1 cellular context compared by ENCODE assay signal in genomic region chr19:45715139-45715538, GRCh38.
TF ChIP-seq lines count a peak whose summit lies in the region.

No MANE protein-coding gene starts in this region.

TF ChIP-seq in HepG2, 621 proteins besides CTCF, POLR2A, EP300 and RAD21 (continues in another document):
- TF ChIP-seq ZBTB21 (CRISPR knock-in tag; IDR thresholded peaks at IDR 0.05): no peak
- no peak for TF ChIP-seq GABPA (IDR thresholded peaks at IDR 0.05; ENCODE audit: low read depth, low read length)
- 0 out of 2 replicates have a peak, but pooled peaks have one; percentile 19 for TF ChIP-seq GABPA (CRISPR knock-in tag; IDR thresholded peaks at IDR 0.05; ENCODE audit: low read depth)
- TF ChIP-seq CBFB (CRISPR knock-in tag; IDR thresholded peaks at IDR 0.05): no peak
- TF ChIP-seq SATB2 (CRISPR knock-in tag; IDR thresholded peaks at IDR 0.05): no peak
- TF ChIP-seq ZNF224 (CRISPR knock-in tag; IDR thresholded peaks at IDR 0.05): 0 out of 2 replicates have a peak, but pooled peaks have one; percentile 29
- TF ChIP-seq ZKSCAN5 (CRISPR knock-in tag; IDR thresholded peaks at IDR 0.05): no peak
- no peak for TF ChIP-seq ZBTB33 (CRISPR knock-in tag; IDR thresholded peaks at IDR 0.05)
- no peak for TF ChIP-seq TBX3 (IDR thresholded peaks at IDR 0.05; ENCODE audit: borderline replicate concordance)
- TF ChIP-seq KLF15 (CRISPR knock-in tag; IDR thresholded peaks at IDR 0.05; ENCODE audit: borderline replicate concordance): no peak
- no peak for TF ChIP-seq ZNF550 (CRISPR knock-in tag; IDR thresholded peaks at IDR 0.05; ENCODE audit: borderline replicate concordance)
- no peak for TF ChIP-seq HES4 (CRISPR knock-in tag; IDR thresholded peaks at IDR 0.05; ENCODE audit: borderline replicate concordance)
- TF ChIP-seq ZNF512B (CRISPR knock-in tag; IDR thresholded peaks at IDR 0.05; ENCODE audit: borderline replicate concordance): no peak
- TF ChIP-seq ZFY (CRISPR knock-in tag; IDR thresholded peaks at IDR 0.05): 0 out of 2 replicates have a peak, but pooled peaks have one; percentile 31
- no peak for TF ChIP-seq ZNF557 (CRISPR knock-in tag; IDR thresholded peaks at IDR 0.05)
- TF ChIP-seq ARHGAP35 (CRISPR knock-in tag; IDR thresholded peaks at IDR 0.05; ENCODE audit: borderline replicate concordance): no peak
- no peak for TF ChIP-seq ZNF30 (CRISPR knock-in tag; IDR thresholded peaks at IDR 0.05)
- no peak for TF ChIP-seq CENPT (CRISPR knock-in tag; IDR thresholded peaks at IDR 0.05; ENCODE audit: low read depth)
- TF ChIP-seq ZNF614 (CRISPR knock-in tag; IDR thresholded peaks at IDR 0.05; ENCODE audit: borderline replicate concordance): no peak
- TF ChIP-seq NR2F2 (IDR thresholded peaks at IDR 0.05; ENCODE audit: borderline replicate concordance, low read depth): peak; percentile 32; the same call in 1 of the 2 replicates
- TF ChIP-seq ATF6 (CRISPR knock-in tag; conservative IDR thresholded peaks at IDR 0.05): no peak
- TF ChIP-seq GTF2F1 (IDR thresholded peaks at IDR 0.05; ENCODE audit: low read length): no peak
- TF ChIP-seq E2F5 (CRISPR knock-in tag; conservative IDR thresholded peaks at IDR 0.05): no peak
- no peak for TF ChIP-seq SOX6 (IDR thresholded peaks at IDR 0.05)
- no peak for TF ChIP-seq SOX6 (CRISPR knock-in tag; IDR thresholded peaks at IDR 0.05)
- TF ChIP-seq HOXA3 (CRISPR knock-in tag; IDR thresholded peaks at IDR 0.05): 0 out of 2 replicates have a peak, but pooled peaks have one; percentile 17
- no peak for TF ChIP-seq BCL6 (CRISPR knock-in tag; IDR thresholded peaks at IDR 0.05)
- no peak for TF ChIP-seq ZFP82 (CRISPR knock-in tag; IDR thresholded peaks at IDR 0.05; ENCODE audit: borderline replicate concordance)
- no peak for TF ChIP-seq FOXP4 (CRISPR knock-in tag; IDR thresholded peaks at IDR 0.05)
- no peak for TF ChIP-seq RXRA (CRISPR knock-in tag; IDR thresholded peaks at IDR 0.05)
- TF ChIP-seq JDP2 (CRISPR knock-in tag; IDR thresholded peaks at IDR 0.05; ENCODE audit: borderline replicate concordance): no peak
- no peak for TF ChIP-seq ZBTB26 (CRISPR knock-in tag; IDR thresholded peaks at IDR 0.05; ENCODE audit: borderline replicate concordance)
- TF ChIP-seq ZNF292 (CRISPR knock-in tag; IDR thresholded peaks at IDR 0.05; ENCODE audit: borderline replicate concordance, low read depth): no peak
- no peak for TF ChIP-seq ARNTL (CRISPR knock-in tag; IDR thresholded peaks at IDR 0.05)
- TF ChIP-seq ZNF180 (CRISPR knock-in tag; IDR thresholded peaks at IDR 0.05; ENCODE audit: borderline replicate concordance, low read depth): no peak
- TF ChIP-seq ZBTB40 (IDR thresholded peaks at IDR 0.05): peak; percentile 97
- peak; percentile 100 for TF ChIP-seq ZBTB40 (CRISPR knock-in tag; IDR thresholded peaks at IDR 0.05)
- TF ChIP-seq HNRNPH1 (optimal IDR thresholded peaks at IDR 0.05; ENCODE audit: low read depth, low read length): no peak
- 0 out of 2 replicates have a peak, but pooled peaks have one; percentile 28 for TF ChIP-seq NR2F6 (IDR thresholded peaks at IDR 0.05)
- no peak for TF ChIP-seq NR2F6 (CRISPR knock-in tag; IDR thresholded peaks at IDR 0.05)
- no peak for TF ChIP-seq GMEB1 (CRISPR knock-in tag; IDR thresholded peaks at IDR 0.05; ENCODE audit: borderline replicate concordance)
- TF ChIP-seq NR2F1 (CRISPR knock-in tag; IDR thresholded peaks at IDR 0.05): 0 out of 4 replicates have a peak, but pooled peaks of 1 of the 2 experiments have one; percentile 34
